18 cellular contexts compared by ENCODE assay signal in genomic region chr10:71247804-71248203, GRCh38. TPM values are rescaled to one million over a fixed set of nuclear protein-coding genes. Genes with fewer than 3 reads are reported as not detected.
"Had no signal": no experiment of that assay in that cellular context is flagged by ENCODE, and none has a peak within 500 bp of the region (broad histone marks: within the 10 kb centered on the region; RNA-seq: fewer than 3 reads in every experiment).

No MANE protein-coding gene starts in this region.

- H3K4me1 ChIP-seq: pancreas had no signal

- H3K9me3 ChIP-seq: pancreas, upper lobe of left lung had no signal

- H3K36me3 ChIP-seq: neural progenitor cell, pancreas, upper lobe of left lung had no signal

- H3K4me1 Mint-ChIP-seq: activated B cell treated with CpG ODN at 0.5 μM for 24 hours; activated CD4-positive, alpha-beta T cell treated with anti-CD3 and anti-CD28 coated beads, Interleukin-2, amount 10 ng/mL, durations not matched to agents 7 days and 5 days; activated T-helper 17 cell treated with anti-CD3 and anti-CD28 coated beads, Interleukin-2, amount 50 U/mL, for 72 hours had no signal

- ATAC-seq: activated T-helper 17 cell treated with anti-CD3 and anti-CD28 coated beads, Interleukin-2, amount 50 U/mL, for 72 hours; pancreas; stimulated activated memory B cell treated with anti-CD40 and anti-IgM and Interleukin-4, amounts not matched to agents 10 μg/mL and 1 μg/mL and 100 μg/mL, for 72 hours had no signal

- H3K4me3 ChIP-seq: coronary artery, neural progenitor cell, pancreas, upper lobe of left lung had no signal

- FAIRE-seq: astrocyte, pancreas, TTC549 had no signal

- DNase-seq: activated B cell treated with CpG ODN at 0.5 μM for 24 hours; activated CD4-positive, alpha-beta T cell treated with anti-CD3 and anti-CD28 coated beads, Interleukin-2, amount 10 ng/mL, durations not matched to agents 7 days and 5 days; activated naive CD4-positive, alpha-beta T cell treated with anti-CD3 and anti-CD28 coated beads for 36 hours; activated T-cell treated with anti-CD3 and anti-CD28 coated beads for 4 hours; caudate nucleus; effector memory CD4-positive, alpha-beta T cell; hypothalamus; left colon; retina; T-helper 2 cell; upper lobe of left lung had no signal

- H3K27ac ChIP-seq: coronary artery, neural progenitor cell had no signal

- H3K4me3 Mint-ChIP-seq: activated B cell treated with CpG ODN at 0.5 μM for 24 hours; activated CD4-positive, alpha-beta T cell treated with anti-CD3 and anti-CD28 coated beads, Interleukin-2, amount 10 ng/mL, durations not matched to agents 7 days and 5 days; activated naive CD4-positive, alpha-beta T cell treated with anti-CD3 and anti-CD28 coated beads for 36 hours; activated T-helper 17 cell treated with anti-CD3 and anti-CD28 coated beads, Interleukin-2, amount 50 U/mL, for 72 hours; neural progenitor cell; stimulated activated memory B cell treated with anti-CD40 and anti-IgM and Interleukin-4, amounts not matched to agents 10 μg/mL and 1 μg/mL and 100 μg/mL, for 72 hours had no signal

- H3K27ac Mint-ChIP-seq: activated B cell treated with CpG ODN at 0.5 μM for 24 hours; activated CD4-positive, alpha-beta T cell treated with anti-CD3 and anti-CD28 coated beads, Interleukin-2, amount 10 ng/mL, durations not matched to agents 7 days and 5 days; activated naive CD4-positive, alpha-beta T cell treated with anti-CD3 and anti-CD28 coated beads for 36 hours; activated T-helper 17 cell treated with anti-CD3 and anti-CD28 coated beads, Interleukin-2, amount 50 U/mL, for 72 hours; stimulated activated memory B cell treated with anti-CD40 and anti-IgM and Interleukin-4, amounts not matched to agents 10 μg/mL and 1 μg/mL and 100 μg/mL, for 72 hours had no signal

- H3K9me3 Mint-ChIP-seq: activated B cell treated with CpG ODN at 0.5 μM for 24 hours; activated CD4-positive, alpha-beta T cell treated with anti-CD3 and anti-CD28 coated beads, Interleukin-2, amount 10 ng/mL, durations not matched to agents 7 days and 5 days; activated naive CD4-positive, alpha-beta T cell treated with anti-CD3 and anti-CD28 coated beads for 36 hours; activated T-helper 17 cell treated with anti-CD3 and anti-CD28 coated beads, Interleukin-2, amount 50 U/mL, for 72 hours; neural progenitor cell; stimulated activated memory B cell treated with anti-CD40 and anti-IgM and Interleukin-4, amounts not matched to agents 10 μg/mL and 1 μg/mL and 100 μg/mL, for 72 hours had no signal

- H3K27me3 ChIP-seq: neural progenitor cell, pancreas, upper lobe of left lung had no signal

- H3K36me3 Mint-ChIP-seq: neural progenitor cell; stimulated activated memory B cell treated with anti-CD40 and anti-IgM and Interleukin-4, amounts not matched to agents 10 μg/mL and 1 μg/mL and 100 μg/mL, for 72 hours had no signal

RNA-seq across cellular contexts. Expression of gene UNC5B, which starts 35.4 kb away (rescaled TPM):
- total RNA-seq: activated B cell treated with CpG ODN at 0.5 μM for 24 hours; activated CD4-positive, alpha-beta T cell treated with anti-CD3 and anti-CD28 coated beads, Interleukin-2, amount 10 ng/mL, durations not matched to agents 7 days and 5 days had no signal
